1 cellular context compared by ENCODE assay signal in genomic region chr1:167208624-167208976, GRCh38.
TF ChIP-seq lines count a peak whose summit lies in the region.

No MANE protein-coding gene starts in this region.

TF ChIP-seq in HCT116, 20 proteins besides CTCF, POLR2A, EP300 and RAD21:
- TF ChIP-seq JUND (IDR thresholded peaks at IDR 0.05): no peak
- TF ChIP-seq SIN3A (IDR thresholded peaks at IDR 0.05; ENCODE audit: low read depth): no peak
- no peak for TF ChIP-seq EZH2phosphoT487 (IDR thresholded peaks at IDR 0.05; ENCODE audit: borderline replicate concordance)
- TF ChIP-seq SP1 (IDR thresholded peaks at IDR 0.05; ENCODE audit: low read depth): no peak
- TF ChIP-seq TCF7L2 (IDR thresholded peaks at IDR 0.05; ENCODE audit: borderline replicate concordance, extremely low read depth, insufficient read depth, insufficient read length): no peak
- TF ChIP-seq MAX (IDR thresholded peaks at IDR 0.05): no peak
- TF ChIP-seq CBX3 (IDR thresholded peaks at IDR 0.05; ENCODE audit: low read depth): no peak
